ENCODE assay signal across 1 cellular context in genomic region chr7:21355406-21355874, GRCh38.
TF ChIP-seq lines count a peak whose summit lies in the region.

No MANE protein-coding gene starts in this region.

TF ChIP-seq in GM12878, 131 proteins besides CTCF, POLR2A, EP300 and RAD21 (continued from another document and continues in another):
- peak; percentile 93 to 95 for TF ChIP-seq IKZF2 (IDR thresholded peaks at IDR 0.05)
- TF ChIP-seq SMAD1 (IDR thresholded peaks at IDR 0.05; ENCODE audit: low read depth, partially characterized antibody), result peak; percentile 60
- peak; percentile 71; the same call in 1 of the 2 replicates for TF ChIP-seq HDGF (IDR thresholded peaks at IDR 0.05)
- 0 out of 2 replicates have a peak, but pooled peaks have one; percentile 22 for TF ChIP-seq RCOR1 (conservative IDR thresholded peaks at IDR 0.05; ENCODE audit: low read depth, low read length)
- no peak for TF ChIP-seq SMAD5 (IDR thresholded peaks at IDR 0.05; ENCODE audit: low read depth)
- no peak for TF ChIP-seq POLR2AphosphoS2 (IDR thresholded peaks at IDR 0.05; ENCODE audit: low read depth, low read length)
- TF ChIP-seq RFX5 (IDR thresholded peaks at IDR 0.05; ENCODE audit: low read depth, low read length), result no peak
- no peak for TF ChIP-seq NRF1 (conservative IDR thresholded peaks at IDR 0.05; ENCODE audit: low read depth, low read length)
- no peak for TF ChIP-seq E2F4 (IDR thresholded peaks at IDR 0.05; ENCODE audit: low read depth, low read length)
- 0 out of 2 replicates have a peak, but pooled peaks have one; percentile 38 for TF ChIP-seq MYB (IDR thresholded peaks at IDR 0.05; ENCODE audit: borderline replicate concordance, low read depth, low read length)
- TF ChIP-seq EZH2 (IDR thresholded peaks at IDR 0.05; ENCODE audit: borderline replicate concordance, control insufficient read depth, low read depth, low read length), result no peak
- peak; percentile 40; the same call in 1 of the 2 replicates for TF ChIP-seq ZBED1 (IDR thresholded peaks at IDR 0.05; ENCODE audit: borderline replicate concordance)
- TF ChIP-seq, protein P1, sequence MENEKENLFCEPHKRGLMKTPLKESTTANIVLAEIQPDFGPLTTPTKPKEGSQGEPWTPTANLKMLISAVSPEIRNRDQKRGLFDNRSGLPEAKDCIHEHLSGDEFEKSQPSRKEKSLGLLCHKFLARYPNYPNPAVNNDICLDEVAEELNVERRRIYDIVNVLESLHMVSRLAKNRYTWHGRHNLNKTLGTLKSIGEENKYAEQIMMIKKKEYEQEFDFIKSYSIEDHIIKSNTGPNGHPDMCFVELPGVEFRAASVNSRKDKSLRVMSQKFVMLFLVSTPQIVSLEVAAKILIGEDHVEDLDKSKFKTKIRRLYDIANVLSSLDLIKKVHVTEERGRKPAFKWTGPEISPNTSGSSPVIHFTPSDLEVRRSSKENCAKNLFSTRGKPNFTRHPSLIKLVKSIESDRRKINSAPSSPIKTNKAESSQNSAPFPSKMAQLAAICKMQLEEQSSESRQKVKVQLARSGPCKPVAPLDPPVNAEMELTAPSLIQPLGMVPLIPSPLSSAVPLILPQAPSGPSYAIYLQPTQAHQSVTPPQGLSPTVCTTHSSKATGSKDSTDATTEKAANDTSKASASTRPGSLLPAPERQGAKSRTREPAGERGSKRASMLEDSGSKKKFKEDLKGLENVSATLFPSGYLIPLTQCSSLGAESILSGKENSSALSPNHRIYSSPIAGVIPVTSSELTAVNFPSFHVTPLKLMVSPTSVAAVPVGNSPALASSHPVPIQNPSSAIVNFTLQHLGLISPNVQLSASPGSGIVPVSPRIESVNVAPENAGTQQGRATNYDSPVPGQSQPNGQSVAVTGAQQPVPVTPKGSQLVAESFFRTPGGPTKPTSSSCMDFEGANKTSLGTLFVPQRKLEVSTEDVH (IDR thresholded peaks at IDR 0.05; ENCODE audit: low read depth, partially characterized antibody), result no peak
- no peak for TF ChIP-seq FOS (IDR thresholded peaks at IDR 0.05; ENCODE audit: borderline replicate concordance, extremely low read depth, insufficient read length)
- no peak for TF ChIP-seq CHD1 (IDR thresholded peaks at IDR 0.05; ENCODE audit: low read depth, low read length)
- TF ChIP-seq CBFB (IDR thresholded peaks at IDR 0.05; ENCODE audit: low read depth), result peak; percentile 71; the same call in 1 of the 2 replicates
- TF ChIP-seq, protein P2, sequence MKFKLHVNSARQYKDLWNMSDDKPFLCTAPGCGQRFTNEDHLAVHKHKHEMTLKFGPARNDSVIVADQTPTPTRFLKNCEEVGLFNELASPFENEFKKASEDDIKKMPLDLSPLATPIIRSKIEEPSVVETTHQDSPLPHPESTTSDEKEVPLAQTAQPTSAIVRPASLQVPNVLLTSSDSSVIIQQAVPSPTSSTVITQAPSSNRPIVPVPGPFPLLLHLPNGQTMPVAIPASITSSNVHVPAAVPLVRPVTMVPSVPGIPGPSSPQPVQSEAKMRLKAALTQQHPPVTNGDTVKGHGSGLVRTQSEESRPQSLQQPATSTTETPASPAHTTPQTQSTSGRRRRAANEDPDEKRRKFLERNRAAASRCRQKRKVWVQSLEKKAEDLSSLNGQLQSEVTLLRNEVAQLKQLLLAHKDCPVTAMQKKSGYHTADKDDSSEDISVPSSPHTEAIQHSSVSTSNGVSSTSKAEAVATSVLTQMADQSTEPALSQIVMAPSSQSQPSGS (IDR thresholded peaks at IDR 0.05; ENCODE audit: low read length), result peak; percentile 95
- TF ChIP-seq, protein P3, sequence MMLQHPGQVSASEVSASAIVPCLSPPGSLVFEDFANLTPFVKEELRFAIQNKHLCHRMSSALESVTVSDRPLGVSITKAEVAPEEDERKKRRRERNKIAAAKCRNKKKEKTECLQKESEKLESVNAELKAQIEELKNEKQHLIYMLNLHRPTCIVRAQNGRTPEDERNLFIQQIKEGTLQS (IDR thresholded peaks at IDR 0.05; ENCODE audit: borderline replicate concordance, extremely low read depth, low read depth, low read length), result no peak
- no peak for TF ChIP-seq SMARCA5 (IDR thresholded peaks at IDR 0.05)
- no peak for TF ChIP-seq PRDM15 (CRISPR knock-in tag; IDR thresholded peaks at IDR 0.05)
- TF ChIP-seq NR2C1 (IDR thresholded peaks at IDR 0.05), result no peak
- TF ChIP-seq JUND (IDR thresholded peaks at IDR 0.05; ENCODE audit: low read depth, low read length), result peak; percentile 67; the same call in 1 of the 2 replicates
- TF ChIP-seq PAX8 (IDR thresholded peaks at IDR 0.05), result no peak
- TF ChIP-seq BMI1 (IDR thresholded peaks at IDR 0.05; ENCODE audit: borderline replicate concordance), result peak; percentile 78; the same call in 1 of the 2 replicates
- no peak; the same call in 1 of the 2 replicates for TF ChIP-seq USF2 (IDR thresholded peaks at IDR 0.05; ENCODE audit: borderline replicate concordance, low read depth, low read length)
- TF ChIP-seq, protein P4, sequence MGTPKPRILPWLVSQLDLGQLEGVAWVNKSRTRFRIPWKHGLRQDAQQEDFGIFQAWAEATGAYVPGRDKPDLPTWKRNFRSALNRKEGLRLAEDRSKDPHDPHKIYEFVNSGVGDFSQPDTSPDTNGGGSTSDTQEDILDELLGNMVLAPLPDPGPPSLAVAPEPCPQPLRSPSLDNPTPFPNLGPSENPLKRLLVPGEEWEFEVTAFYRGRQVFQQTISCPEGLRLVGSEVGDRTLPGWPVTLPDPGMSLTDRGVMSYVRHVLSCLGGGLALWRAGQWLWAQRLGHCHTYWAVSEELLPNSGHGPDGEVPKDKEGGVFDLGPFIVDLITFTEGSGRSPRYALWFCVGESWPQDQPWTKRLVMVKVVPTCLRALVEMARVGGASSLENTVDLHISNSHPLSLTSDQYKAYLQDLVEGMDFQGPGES (IDR thresholded peaks at IDR 0.05), result no peak
- peak; percentile 83; the same call in 1 of the 2 replicates for TF ChIP-seq CREM (IDR thresholded peaks at IDR 0.05; ENCODE audit: low read depth)
- TF ChIP-seq ESRRA (IDR thresholded peaks at IDR 0.05; ENCODE audit: low read length), result no peak
- peak; percentile 13; the same call in 1 of the 2 replicates for TF ChIP-seq LARP7 (IDR thresholded peaks at IDR 0.05)
- TF ChIP-seq MTA3 (IDR thresholded peaks at IDR 0.05; ENCODE audit: borderline replicate concordance, low read length), result no peak; the same call in 1 of the 2 replicates
- 0 out of 2 replicates have a peak, but pooled peaks have one; percentile 37 for TF ChIP-seq TAF1 (IDR thresholded peaks at IDR 0.05; ENCODE audit: borderline replicate concordance, low read depth, low read length)
- no peak for TF ChIP-seq RELA (IDR thresholded peaks at IDR 0.05; ENCODE audit: borderline replicate concordance, partially characterized antibody)
- TF ChIP-seq, protein P5, sequence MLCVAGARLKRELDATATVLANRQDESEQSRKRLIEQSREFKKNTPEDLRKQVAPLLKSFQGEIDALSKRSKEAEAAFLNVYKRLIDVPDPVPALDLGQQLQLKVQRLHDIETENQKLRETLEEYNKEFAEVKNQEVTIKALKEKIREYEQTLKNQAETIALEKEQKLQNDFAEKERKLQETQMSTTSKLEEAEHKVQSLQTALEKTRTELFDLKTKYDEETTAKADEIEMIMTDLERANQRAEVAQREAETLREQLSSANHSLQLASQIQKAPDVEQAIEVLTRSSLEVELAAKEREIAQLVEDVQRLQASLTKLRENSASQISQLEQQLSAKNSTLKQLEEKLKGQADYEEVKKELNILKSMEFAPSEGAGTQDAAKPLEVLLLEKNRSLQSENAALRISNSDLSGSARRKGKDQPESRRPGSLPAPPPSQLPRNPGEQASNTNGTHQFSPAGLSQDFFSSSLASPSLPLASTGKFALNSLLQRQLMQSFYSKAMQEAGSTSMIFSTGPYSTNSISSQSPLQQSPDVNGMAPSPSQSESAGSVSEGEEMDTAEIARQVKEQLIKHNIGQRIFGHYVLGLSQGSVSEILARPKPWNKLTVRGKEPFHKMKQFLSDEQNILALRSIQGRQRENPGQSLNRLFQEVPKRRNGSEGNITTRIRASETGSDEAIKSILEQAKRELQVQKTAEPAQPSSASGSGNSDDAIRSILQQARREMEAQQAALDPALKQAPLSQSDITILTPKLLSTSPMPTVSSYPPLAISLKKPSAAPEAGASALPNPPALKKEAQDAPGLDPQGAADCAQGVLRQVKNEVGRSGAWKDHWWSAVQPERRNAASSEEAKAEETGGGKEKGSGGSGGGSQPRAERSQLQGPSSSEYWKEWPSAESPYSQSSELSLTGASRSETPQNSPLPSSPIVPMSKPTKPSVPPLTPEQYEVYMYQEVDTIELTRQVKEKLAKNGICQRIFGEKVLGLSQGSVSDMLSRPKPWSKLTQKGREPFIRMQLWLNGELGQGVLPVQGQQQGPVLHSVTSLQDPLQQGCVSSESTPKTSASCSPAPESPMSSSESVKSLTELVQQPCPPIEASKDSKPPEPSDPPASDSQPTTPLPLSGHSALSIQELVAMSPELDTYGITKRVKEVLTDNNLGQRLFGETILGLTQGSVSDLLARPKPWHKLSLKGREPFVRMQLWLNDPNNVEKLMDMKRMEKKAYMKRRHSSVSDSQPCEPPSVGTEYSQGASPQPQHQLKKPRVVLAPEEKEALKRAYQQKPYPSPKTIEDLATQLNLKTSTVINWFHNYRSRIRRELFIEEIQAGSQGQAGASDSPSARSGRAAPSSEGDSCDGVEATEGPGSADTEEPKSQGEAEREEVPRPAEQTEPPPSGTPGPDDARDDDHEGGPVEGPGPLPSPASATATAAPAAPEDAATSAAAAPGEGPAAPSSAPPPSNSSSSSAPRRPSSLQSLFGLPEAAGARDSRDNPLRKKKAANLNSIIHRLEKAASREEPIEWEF (IDR thresholded peaks at IDR 0.05; ENCODE audit: insufficient replicate concordance, low read depth, low read length), result no peak
- TF ChIP-seq NR2F1 (conservative IDR thresholded peaks at IDR 0.05), result peak; percentile 94
- TF ChIP-seq HDAC6 (IDR thresholded peaks at IDR 0.05; ENCODE audit: unreplicated experiment), result no peak
- TF ChIP-seq ZZZ3 (IDR thresholded peaks at IDR 0.05; ENCODE audit: control insufficient read depth, insufficient read length, low read depth), result no peak
- TF ChIP-seq RELB (IDR thresholded peaks at IDR 0.05; ENCODE audit: low read depth), result peak; percentile 89
